ENCODE assay signal across 1 cellular context in the genomic region with DNA sequence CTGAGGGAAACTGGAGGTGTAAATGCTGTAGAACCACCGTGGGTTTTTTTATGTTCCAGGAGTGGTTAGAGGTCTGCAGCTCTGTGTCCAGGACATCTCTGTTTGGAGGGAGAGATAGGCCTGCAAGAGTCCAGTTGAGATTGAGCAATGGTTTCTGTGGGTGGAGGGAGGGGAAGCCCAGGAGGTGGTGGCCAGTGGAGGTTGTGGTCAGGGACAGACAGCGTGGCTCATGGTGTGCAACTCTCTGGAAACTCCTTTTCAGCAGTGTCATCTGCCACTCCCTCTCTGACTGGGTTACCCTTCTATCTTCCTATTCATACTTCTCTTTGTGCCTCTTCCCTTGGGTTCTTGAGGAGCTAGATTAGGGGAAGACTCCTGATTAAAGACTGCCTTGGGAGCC.
TF ChIP-seq lines count a peak whose summit lies in the region.

No MANE protein-coding gene starts in this region.

TF ChIP-seq in HepG2, 621 proteins besides CTCF, POLR2A, EP300 and RAD21:
- TF ChIP-seq PHF8 (CRISPR knock-in tag; IDR thresholded peaks at IDR 0.05) = no peak
- no peak for TF ChIP-seq ZNF703 (CRISPR knock-in tag; IDR thresholded peaks at IDR 0.05; ENCODE audit: borderline replicate concordance)
- TF ChIP-seq NFATC3 (CRISPR knock-in tag; IDR thresholded peaks at IDR 0.05) = no peak
